22 cellular contexts compared by ENCODE assay signal in genomic region chr6:128271527-128271926, GRCh38.
"Had no signal": no experiment of that assay in that cellular context is flagged by ENCODE, and none has a peak within 500 bp of the region (broad histone marks: within the 10 kb centered on the region; RNA-seq: fewer than 3 reads in every experiment).

No MANE protein-coding gene starts in this region.

- H3K27ac ChIP-seq: gastrocnemius medialis, left ventricle myocardium inferior, tibial artery had no signal

- H3K9me3 ChIP-seq: gastrocnemius medialis, left ventricle myocardium inferior, tibial artery had no signal

- H3K36me3 ChIP-seq: gastrocnemius medialis, left ventricle myocardium inferior, tibial artery had no signal

- H3K4me3 Mint-ChIP-seq: activated naive CD8-positive, alpha-beta T cell treated with anti-CD3 and anti-CD28 coated beads for 36 hours; naive thymus-derived CD4-positive, alpha-beta T cell; neural crest cell; stimulated activated naive CD8-positive, alpha-beta T cell treated with anti-CD3 and anti-CD28 coated beads, Interleukin-15, amount 100 ng/mL, for 72 hours; T-helper 1 cell treated with Interleukin-12 subunit alpha and Interleukin-12 subunit beta and Interleukin-4 antibody, amounts not matched to agents 30 μg/mL and 1 μg/mL, for 36 hours had no signal

- H3K27ac Mint-ChIP-seq: activated naive CD8-positive, alpha-beta T cell treated with anti-CD3 and anti-CD28 coated beads for 36 hours; naive thymus-derived CD4-positive, alpha-beta T cell; stimulated activated naive CD8-positive, alpha-beta T cell treated with anti-CD3 and anti-CD28 coated beads, Interleukin-15, amount 100 ng/mL, for 72 hours; T-helper 1 cell treated with Interleukin-12 subunit alpha and Interleukin-12 subunit beta and Interleukin-4 antibody, amounts not matched to agents 30 μg/mL and 1 μg/mL, for 36 hours had no signal

- H3K4me3 ChIP-seq: gastrocnemius medialis, left ventricle myocardium inferior, tibial artery had no signal

- DNase-seq: activated CD4-positive, alpha-beta T cell treated with anti-CD3 and anti-CD28 coated beads for 4 hours; activated CD4-positive, alpha-beta T cell treated with anti-CD3 and anti-CD28 coated beads, Interleukin-2, amount 50 U/mL, for 48 hours; activated CD4-positive, CD25-positive, alpha-beta regulatory T cell; activated CD8-positive, alpha-beta memory T cell treated with anti-CD3 and anti-CD28 coated beads, Interleukin-2, amount 50 U/mL, for 48 hours; activated naive CD4-positive, alpha-beta T cell treated with Interleukin-2 at 50 U/mL for 16 hours; activated naive CD8-positive, alpha-beta T cell treated with anti-CD3 and anti-CD28 coated beads for 36 hours; activated T-cell treated with anti-CD3 and anti-CD28 coated beads, Interleukin-2, amount 50 U/mL, for 48 hours; amygdala; cerebellar nuclear complex; gastrocnemius medialis; hippocampal formation; left ventricle myocardium inferior; naive thymus-derived CD4-positive, alpha-beta T cell; occipital lobe; posterior cingulate gyrus; retina; stimulated activated CD4-positive, alpha-beta T cell treated with anti-CD3 and anti-CD28 coated beads, Interleukin-4, amount 100 ng/mL, for 4 hours; stimulated activated naive CD8-positive, alpha-beta T cell treated with anti-CD3 and anti-CD28 coated beads, Interleukin-15, amount 100 ng/mL, for 72 hours; tibial artery had no signal

- H3K27me3 ChIP-seq: gastrocnemius medialis, tibial artery had no signal

- H3K9me3 Mint-ChIP-seq: activated naive CD8-positive, alpha-beta T cell treated with anti-CD3 and anti-CD28 coated beads for 36 hours; brain; neural crest cell; stimulated activated naive CD8-positive, alpha-beta T cell treated with anti-CD3 and anti-CD28 coated beads, Interleukin-15, amount 100 ng/mL, for 72 hours; T-helper 1 cell treated with Interleukin-12 subunit alpha and Interleukin-12 subunit beta and Interleukin-4 antibody, amounts not matched to agents 30 μg/mL and 1 μg/mL, for 36 hours had no signal

- H3K27me3 Mint-ChIP-seq: activated naive CD8-positive, alpha-beta T cell treated with anti-CD3 and anti-CD28 coated beads for 36 hours; brain; stimulated activated naive CD8-positive, alpha-beta T cell treated with anti-CD3 and anti-CD28 coated beads, Interleukin-15, amount 100 ng/mL, for 72 hours had no signal

- ATAC-seq: gastrocnemius medialis; naive thymus-derived CD4-positive, alpha-beta T cell; stimulated activated naive CD8-positive, alpha-beta T cell treated with anti-CD3 and anti-CD28 coated beads, Interleukin-15, amount 100 ng/mL, for 72 hours had no signal

- H3K36me3 Mint-ChIP-seq: activated naive CD8-positive, alpha-beta T cell treated with anti-CD3 and anti-CD28 coated beads for 36 hours; brain had no signal
